In genomic region chr5:159725475-159725874, GRCh38 we compare ENCODE assay signal across 2 cellular contexts.
TF ChIP-seq lines count a peak whose summit lies in the region.

No MANE protein-coding gene starts in this region.

TF ChIP-seq in HepG2, 621 proteins besides CTCF, POLR2A, EP300 and RAD21 (continues in another document):
- TF ChIP-seq AFF4 (CRISPR knock-in tag; IDR thresholded peaks at IDR 0.05) (no peak), REL (CRISPR knock-in tag; conservative IDR thresholded peaks at IDR 0.05) (no peak), MAFK (conservative IDR thresholded peaks at IDR 0.05 in 1 of 2, IDR thresholded peaks at IDR 0.05 in 1 of 2; ENCODE audit: low read length in 2 of 2) (peak; percentile 35 to 70; a peak in 2 of 4 replicates), ZNF275 (CRISPR knock-in tag; IDR thresholded peaks at IDR 0.05; ENCODE audit: borderline replicate concordance) (no peak), ZNF589 (CRISPR knock-in tag; conservative IDR thresholded peaks at IDR 0.05) (no peak), IRF2 (CRISPR knock-in tag; IDR thresholded peaks at IDR 0.05) (no peak), ZBTB37 (CRISPR knock-in tag; IDR thresholded peaks at IDR 0.05) (no peak), MAFF (IDR thresholded peaks at IDR 0.05; ENCODE audit: low read depth, low read length) (peak; percentile 40; the same call in 1 of the 2 replicates), TFDP2 (CRISPR knock-in tag; IDR thresholded peaks at IDR 0.05) (no peak), ZBTB33 (CRISPR knock-in tag; IDR thresholded peaks at IDR 0.05) (no peak), ZFP36L1 (CRISPR knock-in tag; IDR thresholded peaks at IDR 0.05) (no peak), ZFP36 (IDR thresholded peaks at IDR 0.05; ENCODE audit: borderline replicate concordance, low read depth, low read length, partially characterized antibody) (no peak), ZMYM4 (CRISPR knock-in tag; IDR thresholded peaks at IDR 0.05) (no peak), SP4 (CRISPR knock-in tag; IDR thresholded peaks at IDR 0.05) (no peak)

TF ChIP-seq in K562, 482 proteins besides CTCF, POLR2A, EP300 and RAD21:
- TF ChIP-seq CGGBP1 (CRISPR knock-in tag; IDR thresholded peaks at IDR 0.05) (no peak), NONO (IDR thresholded peaks at IDR 0.05; ENCODE audit: low read depth in 2 of 2, low read length in 1 of 2) (no peak), JUND (IDR thresholded peaks at IDR 0.05; ENCODE audit: borderline replicate concordance, low read depth, low read length) (no peak), JUND (tag; IDR thresholded peaks at IDR 0.05; ENCODE audit: borderline replicate concordance, low read depth, low read length) (no peak), ZBTB17 (CRISPR knock-in tag; IDR thresholded peaks at IDR 0.05) (no peak), MAFF (IDR thresholded peaks at IDR 0.05; ENCODE audit: low read length) (peak; percentile 11; the same call in 1 of the 2 replicates), CCAR2 (IDR thresholded peaks at IDR 0.05; ENCODE audit: low read depth, low read length) (no peak), PPARD (CRISPR knock-in tag; IDR thresholded peaks at IDR 0.05) (no peak), C11orf30 (IDR thresholded peaks at IDR 0.05; ENCODE audit: low read depth) (peak; percentile 57; the same call in 1 of the 2 replicates), ZNF175 (CRISPR knock-in tag; IDR thresholded peaks at IDR 0.05; ENCODE audit: low read depth) (no peak), ZNF316 (IDR thresholded peaks at IDR 0.05) (peak; percentile 36; the same call in 1 of the 2 replicates), MAFG (tag; conservative IDR thresholded peaks at IDR 0.05) (peak; percentile 43; the same call in 1 of the 2 replicates), HDAC1 (IDR thresholded peaks at IDR 0.05) (no peak), HMG20A (CRISPR knock-in tag; conservative IDR thresholded peaks at IDR 0.05) (no peak), CBX8 (IDR thresholded peaks at IDR 0.05; ENCODE audit: borderline replicate concordance, extremely low read depth, low read depth, low read length, poor library complexity, severe bottlenecking) (no peak)
